ENCODE assay signal across 19 cellular contexts in genomic region chr6:109055771-109056235, GRCh38. TPM values are rescaled to one million over a fixed set of nuclear protein-coding genes. Genes with fewer than 3 reads are reported as not detected.
DNase-seq lines count a peak whose midpoint lies in the region; ATAC-seq and TF ChIP-seq lines count a peak whose summit lies in the region.
"Had no signal": no experiment of that assay in that cellular context is flagged by ENCODE, and none has a peak within 500 bp of the region (broad histone marks: within the 10 kb centered on the region; RNA-seq: fewer than 3 reads in every experiment).

No MANE protein-coding gene starts in this region.

- H3K36me3 ChIP-seq in HEK293 (ENCODE audit: control insufficient read depth in 2 of 2, insufficient read depth in 1 of 2, low read length in 2 of 2) (no peaks in the 10 kb centered on the region), fibroblast of lung (ENCODE audit: control insufficient read depth, insufficient read depth, low read length) (no peaks in the 10 kb centered on the region), testis (ENCODE audit: low read depth, missing control alignments) (no peaks in the 10 kb centered on the region)
- H3K36me3 ChIP-seq: BLaER1 had no signal

- H3K9ac ChIP-seq in fibroblast of lung (ENCODE audit: insufficient read depth, low read length): no peak overlapping the region
- H3K9ac ChIP-seq: BLaER1 had no signal

- intact Hi-C loops in testis (cut with DNase I; ENCODE audit: low total_unique reads): no loop called here

- CTCF ChIA-PET in HEK293 (lab: Yijun Ruan, JAX): interaction anchor here (0.5 to 1.4 kb wide), 2 partner anchors 18 to 162 kb away, joined by 4 read pairs; no protein-coding TSS in a partner anchor
- CTCF ChIA-PET in RWPE1 (lab: Yijun Ruan, JAX): interaction anchor here (0.7 to 0.8 kb wide), 2 partner anchors 52 to 138 kb away, joined by 3 to 4 read pairs; no protein-coding TSS in a partner anchor

- DNase-seq in RWPE1 (ENCODE audit: low spot score): no peak
- DNase-seq in fibroblast of lung (ENCODE audit: low read depth in 2 of 2): peak; percentile 27 to 39
- DNase-seq in testis: no peak
- no peak for DNase-seq in RKO (ENCODE audit: low spot score)
- DNase-seq in substantia nigra (lab: John Stamatoyannopoulos, UW): no peak
- no peak for DNase-seq in NCI-H146 (lab: John Stamatoyannopoulos, UW)
- DNase-seq: activated CD4-positive, CD25-positive, alpha-beta regulatory T cell treated with anti-CD3 and anti-CD28 coated beads, Interleukin-2, amount 50 U/mL, for 72 hours; activated CD8-positive, alpha-beta memory T cell treated with anti-CD3 and anti-CD28 coated beads, Interleukin-2, amount 10 ng/mL, durations not matched to agents 7 days and 5 days; activated naive CD4-positive, alpha-beta T cell; DMS153; effector CD4-positive, alpha-beta T cell; NCI-H1048; NCI-H2171; SHP77; T-helper 17 cell had no signal

- H3K4me1 ChIP-seq in HEK293 (ENCODE audit: control insufficient read depth, insufficient read depth, low read length) (peaks cover 21% of the 10 kb centered on the region), fibroblast of lung (ENCODE audit: control insufficient read depth, extremely low read depth, insufficient read depth, low read length) (no peaks in the 10 kb centered on the region), testis (peaks cover 38% of the 10 kb centered on the region)

- no peak overlapping the region for H3K4me2 ChIP-seq in fibroblast of lung (ENCODE audit: extremely low read depth, insufficient read depth, low read length)
- H3K4me2 ChIP-seq: BLaER1 had no signal

- no peaks in the 10 kb centered on the region for H3K27me3 ChIP-seq in fibroblast of lung (ENCODE audit: control insufficient read depth, insufficient read depth, low read length)
- no peaks in the 10 kb centered on the region for H3K27me3 ChIP-seq in testis
- H3K27me3 ChIP-seq: BLaER1 had no signal

- no peak for ATAC-seq in GM18505 (IDR thresholded peaks at IDR 0.05; ENCODE audit: unreplicated experiment)
- ATAC-seq: activated CD8-positive, alpha-beta memory T cell treated with anti-CD3 and anti-CD28 coated beads, Interleukin-2, amount 10 ng/mL, durations not matched to agents 7 days and 5 days; natural killer cell treated with Interleukin-12 subunit alpha and Interleukin-12 subunit beta and Interleukin-15 and Interleukin-18, amount 100 ng/mL, for 72 hours; T-helper 17 cell had no signal

- TF ChIP-seq CTCF in HEK293 (tag by site-specific recombination; IDR thresholded peaks at IDR 0.05) (no peak), RWPE1 (conservative IDR thresholded peaks at IDR 0.05; ENCODE audit: low read depth) (no peak), fibroblast of lung (conservative IDR thresholded peaks at IDR 0.05 in 1 of 2, IDR thresholded peaks at IDR 0.05 in 1 of 2; ENCODE audit: low read depth in 1 of 2, low read length in 2 of 2) (no peak), testis (IDR thresholded peaks at IDR 0.05) (no peak)

- POLR2A ChIA-PET in HEK293 (lab: Yijun Ruan, JAX) (no interaction called here), RWPE1 (lab: Yijun Ruan, JAX; ENCODE audit: low non-redundant PET) (no interaction called here)

- TF ChIP-seq POLR2A in testis (IDR thresholded peaks at IDR 0.05): no peak
- TF ChIP-seq POLR2A in GM18505 (IDR thresholded peaks at IDR 0.05; ENCODE audit: borderline replicate concordance, extremely low read depth, insufficient read depth, insufficient read length): no peak

- no peaks in the 10 kb centered on the region for H4K20me1 ChIP-seq in fibroblast of lung (ENCODE audit: control insufficient read depth, extremely low read depth, insufficient read depth, low read length)
- H4K20me1 ChIP-seq: BLaER1 had no signal

- no peaks in the 10 kb centered on the region for H3K79me2 ChIP-seq in fibroblast of lung (ENCODE audit: control insufficient read depth, insufficient read depth, low read length)

- H2AFZ ChIP-seq in fibroblast of lung (ENCODE audit: low read length): no peak overlapping the region

- H3K4me3 ChIP-seq in HEK293 (ENCODE audit: low read depth, low read length): no peak overlapping the region
- no peak overlapping the region for H3K4me3 ChIP-seq in fibroblast of lung (replicated peaks in 1 of 4; ENCODE audit: control extremely low read depth in 1 of 4, insufficient read depth in 1 of 4, low read depth in 3 of 4, low read length in 4 of 4)
- no peak overlapping the region for H3K4me3 ChIP-seq in testis
- H3K4me3 ChIP-seq: BLaER1 had no signal

- no peaks in the 10 kb centered on the region for H3K9me3 ChIP-seq in HEK293 (ENCODE audit: control insufficient read depth, insufficient read depth, low read depth, low read length)
- H3K9me3 ChIP-seq in fibroblast of lung (ENCODE audit: control insufficient read depth, insufficient read depth, low read depth, low read length): no peaks in the 10 kb centered on the region
- no peaks in the 10 kb centered on the region for H3K9me3 ChIP-seq in testis
- H3K9me3 ChIP-seq: BLaER1 had no signal

- 82 to 94% methylated on average over 1 of the region's 1 CpG for WGBS in testis, 2 donors

- H3K27ac ChIP-seq in HEK293 (ENCODE audit: extremely low read depth, low read depth, low read length): no peak overlapping the region
- H3K27ac ChIP-seq in RWPE1: peak overlapping the region; percentile 84
- no peak overlapping the region for H3K27ac ChIP-seq in fibroblast of lung (ENCODE audit: insufficient read depth, low read length)
- peak overlapping the region; percentile 53 to 68 for H3K27ac ChIP-seq in testis
- H3K27ac ChIP-seq in substantia nigra (ENCODE audit: low read depth, low read length, poor library complexity, severe bottlenecking): no peak overlapping the region
- H3K27ac ChIP-seq: BLaER1 had no signal

TF ChIP-seq in HEK293, 187 proteins besides CTCF, POLR2A, EP300 and RAD21:
- TF ChIP-seq, protein P1, sequence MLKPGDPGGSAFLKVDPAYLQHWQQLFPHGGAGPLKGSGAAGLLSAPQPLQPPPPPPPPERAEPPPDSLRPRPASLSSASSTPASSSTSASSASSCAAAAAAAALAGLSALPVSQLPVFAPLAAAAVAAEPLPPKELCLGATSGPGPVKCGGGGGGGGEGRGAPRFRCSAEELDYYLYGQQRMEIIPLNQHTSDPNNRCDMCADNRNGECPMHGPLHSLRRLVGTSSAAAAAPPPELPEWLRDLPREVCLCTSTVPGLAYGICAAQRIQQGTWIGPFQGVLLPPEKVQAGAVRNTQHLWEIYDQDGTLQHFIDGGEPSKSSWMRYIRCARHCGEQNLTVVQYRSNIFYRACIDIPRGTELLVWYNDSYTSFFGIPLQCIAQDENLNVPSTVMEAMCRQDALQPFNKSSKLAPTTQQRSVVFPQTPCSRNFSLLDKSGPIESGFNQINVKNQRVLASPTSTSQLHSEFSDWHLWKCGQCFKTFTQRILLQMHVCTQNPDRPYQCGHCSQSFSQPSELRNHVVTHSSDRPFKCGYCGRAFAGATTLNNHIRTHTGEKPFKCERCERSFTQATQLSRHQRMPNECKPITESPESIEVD (tag by site-specific recombination; IDR thresholded peaks at IDR 0.05): peak; percentile 50; the same call in 1 of the 2 replicates
- TF ChIP-seq ZNF223 (tag by site-specific recombination; IDR thresholded peaks at IDR 0.05): no peak
- no peak for TF ChIP-seq OVOL3 (tag by site-specific recombination; IDR thresholded peaks at IDR 0.05)
- TF ChIP-seq PRDM1 (tag by site-specific recombination; IDR thresholded peaks at IDR 0.05): peak; percentile 11; the same call in 1 of the 2 replicates
- TF ChIP-seq, protein P2, sequence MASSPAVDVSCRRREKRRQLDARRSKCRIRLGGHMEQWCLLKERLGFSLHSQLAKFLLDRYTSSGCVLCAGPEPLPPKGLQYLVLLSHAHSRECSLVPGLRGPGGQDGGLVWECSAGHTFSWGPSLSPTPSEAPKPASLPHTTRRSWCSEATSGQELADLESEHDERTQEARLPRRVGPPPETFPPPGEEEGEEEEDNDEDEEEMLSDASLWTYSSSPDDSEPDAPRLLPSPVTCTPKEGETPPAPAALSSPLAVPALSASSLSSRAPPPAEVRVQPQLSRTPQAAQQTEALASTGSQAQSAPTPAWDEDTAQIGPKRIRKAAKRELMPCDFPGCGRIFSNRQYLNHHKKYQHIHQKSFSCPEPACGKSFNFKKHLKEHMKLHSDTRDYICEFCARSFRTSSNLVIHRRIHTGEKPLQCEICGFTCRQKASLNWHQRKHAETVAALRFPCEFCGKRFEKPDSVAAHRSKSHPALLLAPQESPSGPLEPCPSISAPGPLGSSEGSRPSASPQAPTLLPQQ (tag by site-specific recombination; IDR thresholded peaks at IDR 0.05): peak; percentile 53; the same call in 1 of the 2 replicates
- TF ChIP-seq ZNF600 (tag by site-specific recombination; IDR thresholded peaks at IDR 0.05): no peak
- TF ChIP-seq YY2 (tag by site-specific recombination; IDR thresholded peaks at IDR 0.05): no peak
TF ChIP-seq in HEK293: peak in this region for 3.

RNA-seq across cellular contexts. Expression of gene SESN1, which starts 38.8 kb away (rescaled TPM):
- total RNA-seq in fibroblast of lung (30.6 and 34.5 TPM in 2 replicates), testis (100 to 1,000 TPM; 132 to 152 TPM)
- polyA plus RNA-seq in fibroblast of lung (12.7 and 16.7 TPM in 2 replicates), testis (ENCODE audit: insufficient read depth, low read depth, low replicate concordance) (82.0 TPM)
- polyA plus RNA-seq in fibroblast of lung (2012): 8.9 and 9.7 TPM in 2 replicates
- polyA minus RNA-seq in fibroblast of lung (ENCODE audit: low replicate concordance): 1.6 and 3.3 TPM in 2 replicates

RNA-seq across cellular contexts. Expression of gene CEP57L1, which starts 39.5 kb away (rescaled TPM):
- total RNA-seq in fibroblast of lung (26.7 and 36.0 TPM in 2 replicates), testis (10 to 100 TPM; 32.7 to 50.6 TPM)
- polyA plus RNA-seq in fibroblast of lung (18.6 and 20.2 TPM in 2 replicates), testis (ENCODE audit: insufficient read depth, low read depth, low replicate concordance) (32.5 TPM)
- 15.1 and 15.5 TPM in 2 replicates for polyA plus RNA-seq in fibroblast of lung (2012)
- 4.5 and 6.5 TPM in 2 replicates for polyA minus RNA-seq in fibroblast of lung (ENCODE audit: low replicate concordance)

Comparison
In these comparisons a context has a peak if more than half of its experiments do, and no peak if none do; other contexts are left out.
1. H3K27ac ChIP-seq: peak in RWPE1 (single experiment) and testis (2 of 2); none in HEK293 (single experiment), fibroblast of lung (single experiment) and substantia nigra (single experiment).
2. DNase-seq: peak in fibroblast of lung (2 of 2); none in RWPE1 (single experiment), testis (single experiment), RKO (single experiment), substantia nigra (0 of 49) and NCI-H146 (single experiment).